In the genomic region with DNA sequence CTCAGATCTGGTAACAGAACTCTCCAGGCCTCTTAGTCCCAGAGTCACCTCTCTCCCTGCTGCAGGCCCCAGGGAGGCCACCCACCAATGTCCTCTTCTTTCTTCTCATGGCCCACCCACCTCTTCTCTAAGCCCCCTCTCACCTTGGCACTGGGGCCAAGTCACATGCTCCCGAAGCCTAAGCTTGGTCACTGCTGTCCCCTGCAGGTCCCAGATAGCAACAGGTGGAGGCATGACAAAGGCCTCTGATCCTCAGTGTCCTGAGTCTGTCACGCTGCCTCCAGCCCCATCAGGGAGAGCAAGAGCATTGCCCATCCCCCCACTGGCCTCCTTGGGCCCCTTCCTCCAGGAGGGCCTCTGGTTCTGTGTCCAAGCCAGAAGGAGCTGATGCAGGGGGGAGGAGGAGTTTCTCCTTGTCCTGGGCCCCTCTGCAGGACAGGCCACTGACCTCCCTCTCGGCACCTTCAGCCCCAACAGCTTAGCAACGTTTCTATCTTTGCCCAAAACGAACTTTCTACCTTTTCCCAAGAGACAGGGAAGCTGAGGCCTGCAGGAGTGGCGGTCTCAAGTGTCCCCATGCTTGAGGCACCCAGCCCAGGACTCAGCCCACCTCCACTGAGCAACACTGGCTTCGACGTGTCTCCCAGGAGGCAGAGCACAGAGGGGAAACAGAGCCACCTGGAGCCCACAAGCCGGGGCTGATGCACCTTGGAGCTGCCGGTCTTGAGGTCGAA, we compare ENCODE assay signal across 11 cellular contexts. TPM values are rescaled to one million over a fixed set of nuclear protein-coding genes. Genes with fewer than 3 reads are reported as not detected.
DNase-seq lines count a peak whose midpoint lies in the region; ATAC-seq, FAIRE-seq and TF ChIP-seq lines count a peak whose summit lies in the region.
"Had no signal": no experiment of that assay in that cellular context is flagged by ENCODE, and none has a peak within 500 bp of the region (broad histone marks: within the 10 kb centered on the region; RNA-seq: fewer than 3 reads in every experiment).

No MANE protein-coding gene starts in this region.

- peak overlapping the region; percentile 9 for H3K4me2 ChIP-seq in HepG2 (ENCODE audit: low read depth, low read length)

- DNase-seq in AG09309 (ENCODE audit: low read depth) (no peak), GM13977 (ENCODE audit: low spot score) (no peak), astrocyte of the cerebellum (ENCODE audit: low read depth) (no peak), HepG2 (ENCODE audit: low spot score) (peak; percentile 36), middle frontal gyrus (ENCODE audit: extremely low spot score, low spot score) (no peak), COLO829 (ENCODE audit: low spot score) (no peak)
- no peak for DNase-seq in stimulated activated CD4-positive, alpha-beta T cell treated with anti-CD3 and anti-CD28 coated beads, Interleukin-2, amount 100 ng/mL, for 48 hours
- DNase-seq: DMS153, T-cell had no signal

- peak; percentile 74 for TF ChIP-seq RAD21 in HepG2 (CRISPR knock-in tag; IDR thresholded peaks at IDR 0.05)

- POLR2A ChIA-PET in HepG2 (lab: Yijun Ruan, JAX): interaction anchor here (0.5 kb wide), 1 partner anchor 10 kb away, joined by 3 read pairs; no protein-coding TSS in a partner anchor

- ATAC-seq in HepG2: peak; percentile 67
- ATAC-seq in HG03108 (IDR thresholded peaks at IDR 0.05; ENCODE audit: unreplicated experiment): no peak
- ATAC-seq: T-cell had no signal

- no peaks in the 10 kb centered on the region for H3K9me3 ChIP-seq in HepG2 (ENCODE audit: low read length)

- 11% methylated on average over 11 of the region's 11 CpGs for WGBS in HepG2 (ENCODE audit: low lambda C conversion rate)

- no peak for FAIRE-seq in HepG2 (lab: Jason Lieb, UNC)
- FAIRE-seq: colon had no signal

- intact Hi-C loops in HepG2 (cut with micrococcal nuclease; ENCODE audit: unreplicated experiment): loop anchor here (5.0 to 10.0 kb wide), 2 partner anchors 60 to 173 kb away; a partner anchor contains a TSS

- H3K27ac ChIP-seq in HepG2 (ENCODE audit: extremely low read length, insufficient read depth, low read length): no peak overlapping the region

- TF ChIP-seq EP300 in HepG2 (IDR thresholded peaks at IDR 0.05; ENCODE audit: low read depth in 2 of 2, low read length in 2 of 2) (no peak), HepG2 (CRISPR knock-in tag; IDR thresholded peaks at IDR 0.05; ENCODE audit: borderline replicate concordance) (no peak)

- peaks cover 16% of the 10 kb centered on the region for H3K4me1 ChIP-seq in HepG2 (ENCODE audit: insufficient read depth, low read length)

- H3K9ac ChIP-seq in HepG2 (ENCODE audit: insufficient read depth, low read depth, low read length): no peak overlapping the region

- H3K27me3 ChIP-seq in HepG2 (ENCODE audit: control insufficient read depth in 1 of 2, insufficient read depth in 2 of 2, low read length in 2 of 2): peaks cover 7 to 36% of the 10 kb centered on the region in 2 experiments

- H4K20me1 ChIP-seq in HepG2 (ENCODE audit: insufficient read depth, low read length): no peaks in the 10 kb centered on the region

- no peak overlapping the region for H2AFZ ChIP-seq in HepG2 (ENCODE audit: low read length)

- TF ChIP-seq CTCF in AG09309 (IDR thresholded peaks at IDR 0.05; ENCODE audit: control insufficient read depth, insufficient read depth, low read depth, low read length, missing control alignments) (peak; percentile 33), GM13977 (IDR thresholded peaks at IDR 0.05; ENCODE audit: extremely low read depth, insufficient read depth, missing control alignments) (peak; percentile 46), astrocyte of the cerebellum (IDR thresholded peaks at IDR 0.05; ENCODE audit: low read depth, low read length, missing control alignments) (peak; percentile 9), HepG2 (CRISPR knock-in tag; IDR thresholded peaks at IDR 0.05) (peak; percentile 91)

- in situ Hi-C loops in GM13977 (cut with MboI; ENCODE audit: low pct_unique_long_range_greater_than_20kb, low sequenced_read_pairs, unreplicated experiment) (no loop called here), astrocyte of the cerebellum (cut with HindIII; ENCODE audit: low sequenced_read_pairs) (loop anchor here (5.0 kb wide), 1 partner anchor 50 kb away; no protein-coding TSS in a partner anchor), HepG2 (cut with HindIII; ENCODE audit: extremely low pct_ligation_motif_present, low pct_unique_long_range_greater_than_20kb) (loop anchor here (10.0 kb wide), 1 partner anchor 173 kb away; no protein-coding TSS in a partner anchor)

- no peaks in the 10 kb centered on the region for H3K79me2 ChIP-seq in HepG2 (ENCODE audit: insufficient read depth, low read length)

- no peaks in the 10 kb centered on the region for H3K36me3 ChIP-seq in HepG2 (replicated peaks in 1 of 2; ENCODE audit: control insufficient read depth in 1 of 2, insufficient read depth in 2 of 2, low read length in 2 of 2)

- CTCF ChIA-PET in HepG2 (lab: Yijun Ruan, JAX; ENCODE audit: low intra/inter-chr PET ratio, low total read pairs): interaction anchor here (0.7 to 1.2 kb wide), 3 partner anchors 44 to 64 kb away, joined by 3 to 4 read pairs (median 3); no protein-coding TSS in a partner anchor

- TF ChIP-seq POLR2A in HepG2 (IDR thresholded peaks at IDR 0.05; ENCODE audit: insufficient read depth in 1 of 2, low read depth in 2 of 2, low read length in 2 of 2): no peak

- BruUV-seq in HepG2 (replicated peaks; lab: Mats Ljungman, UMichigan): no TSS peak

- H3K4me3 ChIP-seq in AG09309 (ENCODE audit: control insufficient read depth, low read depth, low read length) (no peak overlapping the region), astrocyte of the cerebellum (ENCODE audit: low read depth, low read length) (no peak overlapping the region), HepG2 (replicated peaks in 1 of 3; ENCODE audit: insufficient read depth in 1 of 3, low read depth in 2 of 3, low read length in 3 of 3) (no peak overlapping the region)

RNA-seq across cellular contexts. Expression of a gene that starts 8.6 kb away (rescaled TPM):
- 0.04 TPM in 1 of 2 replicates, not detected in the other for total RNA-seq in HepG2 (2016; rRNA removed; fragmentation: Illumina TruSeq; extraction: Trizol)
- total RNA-seq in HepG2 (2016; cell fraction: cytosol; rRNA removed; fragmentation: Illumina TruSeq; extraction: Trizol; ENCODE audit: low read depth): not detected in 2 replicates
- 0.04 TPM in 1 of 2 replicates, not detected in the other for total RNA-seq in HepG2 (2016; cell fraction: insoluble cytoplasmic fraction; rRNA removed; fragmentation: Illumina TruSeq; extraction: Trizol)
- not detected in 2 replicates for total RNA-seq in HepG2 (2016; cell fraction: membrane; rRNA removed; fragmentation: Illumina TruSeq; extraction: Trizol)
- 0.12 TPM in 1 of 2 replicates, not detected in the other for total RNA-seq in HepG2 (2016; cell fraction: nucleus; rRNA removed; fragmentation: Illumina TruSeq; extraction: Trizol)
- 0.50 and 0.84 TPM in 2 replicates for polyA plus RNA-seq in HepG2 (2011; rRNA removed)
- polyA plus RNA-seq in HepG2 (2011; cell fraction: cytosol; rRNA removed): 0.12 and 0.33 TPM in 2 replicates
- 2.2 and 2.3 TPM in 2 replicates for polyA plus RNA-seq in HepG2 (2011; cell fraction: nucleus; rRNA removed)
- 0.20 and 0.44 TPM in 2 replicates for polyA plus RNA-seq in HepG2 (2012)
- not detected in 2 replicates for polyA plus RNA-seq in HepG2 (2016; cell fraction: cytosol; fragmentation: Illumina TruSeq; extraction: Trizol; ENCODE audit: low read depth)
- not detected in 2 replicates for polyA plus RNA-seq in HepG2 (2016; cell fraction: insoluble cytoplasmic fraction; fragmentation: Illumina TruSeq; extraction: Trizol; ENCODE audit: low read depth)
- not detected in 2 replicates for polyA plus RNA-seq in HepG2 (2016; cell fraction: membrane; fragmentation: Illumina TruSeq; extraction: Trizol; ENCODE audit: low read depth)
- polyA plus RNA-seq in HepG2 (2016; cell fraction: nucleus; fragmentation: Illumina TruSeq; extraction: Trizol; ENCODE audit: insufficient read depth, low read depth): 0.15 TPM in 1 of 2 replicates, not detected in the other
- 0.19 and 0.34 TPM in 2 replicates for polyA minus RNA-seq in HepG2 (2011; rRNA and poly(A)+ RNA removed; ENCODE audit: low replicate concordance)
- 0.18 TPM in 1 of 2 replicates, not detected in the other for polyA minus RNA-seq in HepG2 (2011; cell fraction: cytosol; rRNA and poly(A)+ RNA removed)
- polyA minus RNA-seq in HepG2 (2011; cell fraction: nucleus; rRNA and poly(A)+ RNA removed): 0.39 and 0.62 TPM in 2 replicates

RNA-seq across cellular contexts. Expression of a gene that starts 14.8 kb away (rescaled TPM):
- total RNA-seq in HepG2 (2016; rRNA removed; fragmentation: Illumina TruSeq; extraction: Trizol): 0.83 and 1.5 TPM in 2 replicates
- total RNA-seq in HepG2 (2016; cell fraction: cytosol; rRNA removed; fragmentation: Illumina TruSeq; extraction: Trizol; ENCODE audit: low read depth): 0.09 and 0.20 TPM in 2 replicates
- total RNA-seq in HepG2 (2016; cell fraction: insoluble cytoplasmic fraction; rRNA removed; fragmentation: Illumina TruSeq; extraction: Trizol): 0.85 and 1.3 TPM in 2 replicates
- 0.62 and 0.65 TPM in 2 replicates for total RNA-seq in HepG2 (2016; cell fraction: membrane; rRNA removed; fragmentation: Illumina TruSeq; extraction: Trizol)
- 1.3 and 1.8 TPM in 2 replicates for total RNA-seq in HepG2 (2016; cell fraction: nucleus; rRNA removed; fragmentation: Illumina TruSeq; extraction: Trizol)
- polyA plus RNA-seq in HepG2 (2011; rRNA removed): 1.6 and 2.1 TPM in 2 replicates
- 1.1 TPM in 2 replicates for polyA plus RNA-seq in HepG2 (2011; cell fraction: cytosol; rRNA removed)
- 6.4 and 7.0 TPM in 2 replicates for polyA plus RNA-seq in HepG2 (2011; cell fraction: nucleus; rRNA removed)
- 1.1 and 1.4 TPM in 2 replicates for polyA plus RNA-seq in HepG2 (2012)
- 0.11 and 0.17 TPM in 2 replicates for polyA plus RNA-seq in HepG2 (2016; cell fraction: cytosol; fragmentation: Illumina TruSeq; extraction: Trizol; ENCODE audit: low read depth)
- 0.91 and 0.97 TPM in 2 replicates for polyA plus RNA-seq in HepG2 (2016; cell fraction: insoluble cytoplasmic fraction; fragmentation: Illumina TruSeq; extraction: Trizol; ENCODE audit: low read depth)
- polyA plus RNA-seq in HepG2 (2016; cell fraction: membrane; fragmentation: Illumina TruSeq; extraction: Trizol; ENCODE audit: low read depth): 0.35 and 0.49 TPM in 2 replicates
- polyA plus RNA-seq in HepG2 (2016; cell fraction: nucleus; fragmentation: Illumina TruSeq; extraction: Trizol; ENCODE audit: insufficient read depth, low read depth): 3.4 and 4.1 TPM in 2 replicates
- 2.5 and 40.0 TPM in 2 replicates for polyA minus RNA-seq in HepG2 (2011; rRNA and poly(A)+ RNA removed; ENCODE audit: low replicate concordance)
- 0.20 and 0.62 TPM in 2 replicates for polyA minus RNA-seq in HepG2 (2011; cell fraction: cytosol; rRNA and poly(A)+ RNA removed)
- 1.5 and 2.2 TPM in 2 replicates for polyA minus RNA-seq in HepG2 (2011; cell fraction: nucleus; rRNA and poly(A)+ RNA removed)

RNA-seq across cellular contexts. Expression of a gene that starts 56.6 kb away (rescaled TPM):
- not detected in 2 replicates for total RNA-seq in HepG2 (2016; rRNA removed; fragmentation: Illumina TruSeq; extraction: Trizol)
- not detected in 2 replicates for total RNA-seq in HepG2 (2016; cell fraction: cytosol; rRNA removed; fragmentation: Illumina TruSeq; extraction: Trizol; ENCODE audit: low read depth)
- total RNA-seq in HepG2 (2016; cell fraction: insoluble cytoplasmic fraction; rRNA removed; fragmentation: Illumina TruSeq; extraction: Trizol): not detected in 2 replicates
- total RNA-seq in HepG2 (2016; cell fraction: membrane; rRNA removed; fragmentation: Illumina TruSeq; extraction: Trizol): not detected in 2 replicates
- not detected in 2 replicates for total RNA-seq in HepG2 (2016; cell fraction: nucleus; rRNA removed; fragmentation: Illumina TruSeq; extraction: Trizol)
- polyA plus RNA-seq in HepG2 (2011; rRNA removed): 0.07 and 0.10 TPM in 2 replicates
- 0.03 and 0.14 TPM in 2 replicates for polyA plus RNA-seq in HepG2 (2011; cell fraction: cytosol; rRNA removed)
- polyA plus RNA-seq in HepG2 (2011; cell fraction: nucleus; rRNA removed): 0.16 and 0.40 TPM in 2 replicates
- polyA plus RNA-seq in HepG2 (2012): 0.15 and 0.25 TPM in 2 replicates
- polyA plus RNA-seq in HepG2 (2016; cell fraction: cytosol; fragmentation: Illumina TruSeq; extraction: Trizol; ENCODE audit: low read depth): not detected in 2 replicates
- polyA plus RNA-seq in HepG2 (2016; cell fraction: insoluble cytoplasmic fraction; fragmentation: Illumina TruSeq; extraction: Trizol; ENCODE audit: low read depth): not detected in 2 replicates
- polyA plus RNA-seq in HepG2 (2016; cell fraction: membrane; fragmentation: Illumina TruSeq; extraction: Trizol; ENCODE audit: low read depth): not detected in 2 replicates
- polyA plus RNA-seq in HepG2 (2016; cell fraction: nucleus; fragmentation: Illumina TruSeq; extraction: Trizol; ENCODE audit: insufficient read depth, low read depth): not detected in 2 replicates
- polyA minus RNA-seq in HepG2 (2011; rRNA and poly(A)+ RNA removed; ENCODE audit: low replicate concordance): 0.52 and 1.2 TPM in 2 replicates
- not detected in 2 replicates for polyA minus RNA-seq in HepG2 (2011; cell fraction: cytosol; rRNA and poly(A)+ RNA removed)
- 0.13 TPM in 1 of 2 replicates, not detected in the other for polyA minus RNA-seq in HepG2 (2011; cell fraction: nucleus; rRNA and poly(A)+ RNA removed)

Comparison
In these comparisons a context has a peak if more than half of its experiments do, and no peak if none do; other contexts are left out.
1. CTCF ChIP-seq: peak in every context shown above with its lines; median percentile 91 in HepG2; 46 in GM13977; 33 in AG09309; 9 in astrocyte of the cerebellum.